Comparison of ENCODE assay signal across 33 cellular contexts in the genomic region with DNA sequence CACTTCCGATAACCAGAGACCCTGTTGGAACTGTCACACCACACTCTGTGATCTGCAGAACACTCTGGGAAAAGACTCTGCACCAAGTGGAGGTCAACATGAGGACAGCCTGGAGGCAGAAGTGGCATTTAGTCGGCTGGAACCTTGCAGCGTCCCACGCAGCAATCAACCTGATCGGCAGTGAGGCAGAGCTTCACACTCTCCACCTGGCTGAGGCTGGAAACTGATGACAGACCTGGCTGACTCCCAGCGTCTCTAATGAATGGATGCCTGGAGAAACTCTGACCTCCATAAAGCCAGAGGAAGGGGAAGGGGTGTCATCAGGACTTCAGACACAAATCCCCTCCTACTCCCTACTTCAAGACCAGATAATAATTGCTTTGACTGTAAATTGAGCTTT. TPM values are rescaled to one million over a fixed set of nuclear protein-coding genes. Genes with fewer than 3 reads are reported as not detected.
"Had no signal": no experiment of that assay in that cellular context is flagged by ENCODE, and none has a peak within 500 bp of the region (broad histone marks: within the 10 kb centered on the region; RNA-seq: fewer than 3 reads in every experiment).

No MANE protein-coding gene starts in this region.

- H3K9me3 ChIP-seq: Peyer's patch, SJSA1, SK-N-SH had no signal

- H3K27me3 ChIP-seq: cardiac muscle cell, Peyer's patch, SJSA1 had no signal

- H3K4me2 ChIP-seq: SK-N-SH had no signal

- H3K4me3 Mint-ChIP-seq: activated CD4-positive, alpha-beta memory T cell treated with anti-CD3 and anti-CD28 coated beads for 36 hours; activated CD4-positive, alpha-beta T cell treated with anti-CD3 and anti-CD28 coated beads for 36 hours; activated CD8-positive, alpha-beta memory T cell treated with anti-CD3 and anti-CD28 coated beads, Interleukin-2, amount 10 ng/mL, durations not matched to agents 7 days and 5 days; activated naive CD4-positive, alpha-beta T cell treated with anti-CD3 and anti-CD28 coated beads, Interleukin-2, amount 10 ng/mL, durations not matched to agents 7 days and 5 days; activated naive CD8-positive, alpha-beta T cell; central memory CD8-positive, alpha-beta T cell; T-helper 1 cell treated with Interleukin-12 subunit alpha and Interleukin-12 subunit beta and Interleukin-4 antibody, amounts not matched to agents 30 μg/mL and 1 μg/mL, for 36 hours; T-helper 2 cell treated with Interferon-gamma antibody and Interleukin-4, amounts not matched to agents 5 μg/mL and 100 μg/mL, for 36 hours; WTC11 had no signal

- H3K9me3 Mint-ChIP-seq: activated CD4-positive, alpha-beta memory T cell treated with anti-CD3 and anti-CD28 coated beads for 36 hours; activated naive CD4-positive, alpha-beta T cell treated with anti-CD3 and anti-CD28 coated beads, Interleukin-2, amount 10 ng/mL, durations not matched to agents 7 days and 5 days; central memory CD8-positive, alpha-beta T cell; T-helper 1 cell treated with Interleukin-12 subunit alpha and Interleukin-12 subunit beta and Interleukin-4 antibody, amounts not matched to agents 30 μg/mL and 1 μg/mL, for 36 hours; T-helper 2 cell treated with Interferon-gamma antibody and Interleukin-4, amounts not matched to agents 5 μg/mL and 100 μg/mL, for 36 hours; WTC11 had no signal

- H3K4me1 ChIP-seq: SJSA1 had no signal

- H3K9ac ChIP-seq: SK-N-SH had no signal

- H3K27ac ChIP-seq: cardiac muscle cell, Peyer's patch, SJSA1 had no signal

- DNase-seq: activated CD4-positive, alpha-beta memory T cell treated with anti-CD3 and anti-CD28 coated beads for 36 hours; activated CD4-positive, alpha-beta T cell treated with anti-CD3 and anti-CD28 coated beads for 36 hours; activated CD4-positive, alpha-beta T cell treated with anti-CD3 and anti-CD28 coated beads, Interleukin-2, amount 50 U/mL, for 1 hour; activated CD8-positive, alpha-beta memory T cell treated with anti-CD3 and anti-CD28 coated beads, Interleukin-2, amount 10 ng/mL, durations not matched to agents 7 days and 5 days; activated CD8-positive, alpha-beta memory T cell treated with anti-CD3 and anti-CD28 coated beads, Interleukin-2, amount 50 U/mL, for 48 hours; activated effector memory CD4-positive, alpha-beta T cell treated with Interleukin-2 at 50 U/mL for 16 hours; activated naive CD4-positive, alpha-beta T cell treated with anti-CD3 and anti-CD28 coated beads, Interleukin-2, amount 10 ng/mL, durations not matched to agents 7 days and 5 days; activated T-cell treated with anti-CD3 and anti-CD28 coated beads, Interleukin-2, amount 50 U/mL, for 48 hours; amniotic stem cell; aorta; NCI-H1092 treated with DMSO at 0.1 percent for 48 hours; NCI-H1417; NCI-H146; NCI-H187; NCI-H2081; NCI-H2171 treated with DMSO at 0.1 percent for 48 hours; NCI-H345; NCI-H510A; NCI-H526; NCI-H748 treated with DMSO at 0.1 percent for 48 hours; NK-92 treated with Interleukin-12 subunit alpha and Interleukin-12 subunit beta, amount 100 ng/mL, for 24 hours; PC-3; Peyer's patch; RPMI8226; SHP77 treated with DMSO at 0.1 percent for 48 hours; SK-N-SH had no signal

- H3K27me3 Mint-ChIP-seq: activated CD4-positive, alpha-beta memory T cell treated with anti-CD3 and anti-CD28 coated beads for 36 hours; activated CD4-positive, alpha-beta T cell treated with anti-CD3 and anti-CD28 coated beads for 36 hours; activated CD8-positive, alpha-beta memory T cell treated with anti-CD3 and anti-CD28 coated beads, Interleukin-2, amount 10 ng/mL, durations not matched to agents 7 days and 5 days; activated naive CD4-positive, alpha-beta T cell treated with anti-CD3 and anti-CD28 coated beads, Interleukin-2, amount 10 ng/mL, durations not matched to agents 7 days and 5 days; activated naive CD8-positive, alpha-beta T cell; central memory CD8-positive, alpha-beta T cell had no signal

- H3K27ac Mint-ChIP-seq: activated CD4-positive, alpha-beta memory T cell treated with anti-CD3 and anti-CD28 coated beads for 36 hours; activated CD4-positive, alpha-beta T cell treated with anti-CD3 and anti-CD28 coated beads for 36 hours; activated CD8-positive, alpha-beta memory T cell treated with anti-CD3 and anti-CD28 coated beads, Interleukin-2, amount 10 ng/mL, durations not matched to agents 7 days and 5 days; activated naive CD4-positive, alpha-beta T cell treated with anti-CD3 and anti-CD28 coated beads, Interleukin-2, amount 10 ng/mL, durations not matched to agents 7 days and 5 days; activated naive CD8-positive, alpha-beta T cell; T-helper 1 cell treated with Interleukin-12 subunit alpha and Interleukin-12 subunit beta and Interleukin-4 antibody, amounts not matched to agents 30 μg/mL and 1 μg/mL, for 36 hours; T-helper 2 cell treated with Interferon-gamma antibody and Interleukin-4, amounts not matched to agents 5 μg/mL and 100 μg/mL, for 36 hours; WTC11 had no signal

- H3K4me3 ChIP-seq: cardiac muscle cell, Peyer's patch, SJSA1 had no signal

RNA-seq across cellular contexts. Expression of gene CHRM4, which starts 25.1 kb away (rescaled TPM):
- total RNA-seq: activated CD4-positive, alpha-beta memory T cell treated with anti-CD3 and anti-CD28 coated beads for 36 hours; PC-3 had no signal
- polyA plus RNA-seq: cardiac muscle cell had no signal
